Comparison of ENCODE assay signal across 11 cellular contexts in the genomic region with DNA sequence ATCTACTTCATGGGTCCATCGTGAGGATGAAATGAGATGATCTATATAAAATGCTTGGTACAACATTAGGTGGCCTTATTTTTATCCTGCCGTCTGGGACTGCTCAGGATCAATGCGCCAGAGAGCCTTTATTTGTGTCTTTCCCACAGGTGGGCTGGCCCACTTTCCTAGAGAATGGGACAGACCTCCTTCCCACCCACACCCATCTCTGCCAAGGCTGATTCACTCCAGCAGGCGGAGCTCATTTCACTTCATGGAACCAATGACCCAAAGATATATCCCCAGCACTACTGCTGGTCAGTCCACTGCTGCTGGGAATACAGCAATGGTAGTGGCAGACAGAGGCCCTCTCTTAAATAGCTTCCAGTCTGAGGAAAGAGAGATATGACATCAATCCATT. TPM values are rescaled to one million over a fixed set of nuclear protein-coding genes. Genes with fewer than 3 reads are reported as not detected.
DNase-seq lines count a peak whose midpoint lies in the region; ATAC-seq, FAIRE-seq and TF ChIP-seq lines count a peak whose summit lies in the region.
"Had no signal": no experiment of that assay in that cellular context is flagged by ENCODE, and none has a peak within 500 bp of the region (broad histone marks: within the 10 kb centered on the region; RNA-seq: fewer than 3 reads in every experiment).

No MANE protein-coding gene starts in this region.

- ATAC-seq in A549, result peak; percentile 12 to 22; a peak in 4 of 6 replicates
- ATAC-seq in heart right ventricle, result peak in 4 of 8 donors; percentile 25 to 43 (median 28)
- ATAC-seq in HG03565 (IDR thresholded peaks at IDR 0.05; ENCODE audit: unreplicated experiment), result no peak
- ATAC-seq: upper lobe of right lung had no signal

- intact Hi-C loops in heart right ventricle (cut with DNase I), result loop anchor here in 9 of 10 donors (5.0 kb wide), 7 partner anchors 87 to 177 kb away; no protein-coding TSS in a partner anchor

- H3K9me3 ChIP-seq in A549 (0 out of 3 replicates have a peak, but pooled peaks cover 3% of the 10 kb centered on the region), WERI-Rb-1 (ENCODE audit: severe bottlenecking) (peaks cover 5% of the 10 kb centered on the region), heart right ventricle (peaks cover 0 to 9% (median 0%) of the 10 kb centered on the region in 11 donors)
- H3K9me3 ChIP-seq: upper lobe of right lung had no signal

- POLR2A ChIA-PET in A549 (lab: Yijun Ruan, JAX), result interaction anchor here (1.1 kb wide), 2 partner anchors 9 to 11 kb away, joined by 3 to 5 read pairs; no protein-coding TSS in a partner anchor

- H3K4me2 ChIP-seq in A549, result no peak overlapping the region

- no peak for FAIRE-seq in A549 (lab: Jason Lieb, UNC)

- CTCF ChIA-PET in A549 (lab: Yijun Ruan, JAX), result interaction anchor here (0.6 to 5.4 kb wide), 7 partner anchors 10 to 183 kb away, joined by 3 to 32 read pairs (median 16); no protein-coding TSS in a partner anchor

- no peak for TF ChIP-seq EP300 in A549 (IDR thresholded peaks at IDR 0.05)

- H3K27me3 ChIP-seq in WERI-Rb-1 (ENCODE audit: insufficient read depth, low read depth, severe bottlenecking), result no peaks in the 10 kb centered on the region
- no peaks in the 10 kb centered on the region for H3K27me3 ChIP-seq in heart right ventricle
- H3K27me3 ChIP-seq: upper lobe of right lung had no signal

- TF ChIP-seq POLR2A in A549 (IDR thresholded peaks at IDR 0.05; ENCODE audit: low read length), result no peak

- 81% methylated on average over 4 of the region's 4 CpGs for WGBS in A549 (ENCODE audit: missing lambda C conversion rate)
- WGBS in heart right ventricle, 2 donors, result 85 to 88% methylated on average over 4 of the region's 4 CpGs

- DNase-seq in A549 (ENCODE audit: low read depth in 1 of 2, low spot score in 1 of 2) (no peak), GM10266 (ENCODE audit: extremely low spot score) (no peak), WERI-Rb-1 (peak; percentile 58), heart right ventricle (no peak), NOMO-1 (lab: John Stamatoyannopoulos, UW; ENCODE audit: unreplicated experiment in 2 of 2) (no peak), NCI-H2107 (lab: John Stamatoyannopoulos, UW) (no peak)
- no peak for DNase-seq in activated naive CD4-positive, alpha-beta T cell treated with Interleukin-2 at 50 U/mL for 16 hours
- DNase-seq: CD4-positive, alpha-beta memory T cell; NCI-H526; upper lobe of right lung had no signal

- no peak overlapping the region for H3K4me3 ChIP-seq in A549
- no peak overlapping the region for H3K4me3 ChIP-seq in WERI-Rb-1 (ENCODE audit: low read depth, low read length)
- no peak overlapping the region for H3K4me3 ChIP-seq in heart right ventricle
- H3K4me3 ChIP-seq: upper lobe of right lung had no signal

- peak; percentile 8 to 22; a peak in 3 of 5 replicates for TF ChIP-seq RAD21 in A549 (conservative IDR thresholded peaks at IDR 0.05 in 1 of 2, IDR thresholded peaks at IDR 0.05 in 1 of 2)

- H3K4me1 ChIP-seq in A549, result peaks cover 85% of the 10 kb centered on the region
- peaks cover 3 to 29% (median 13%) of the 10 kb centered on the region in 9 donors for H3K4me1 ChIP-seq in heart right ventricle

- TF ChIP-seq CTCF in A549 (IDR thresholded peaks at IDR 0.05) (no peak), GM10266 (IDR thresholded peaks at IDR 0.05; ENCODE audit: control insufficient read depth, insufficient read depth, low read depth, missing control alignments) (peak; percentile 12), WERI-Rb-1 (IDR thresholded peaks at IDR 0.05; ENCODE audit: low read depth, low read length) (peak; percentile 75), heart right ventricle (IDR thresholded peaks at IDR 0.05) (peak in 8 of 9 donors; percentile 19 to 52 (median 30))

- H3K36me3 ChIP-seq in WERI-Rb-1 (no peaks in the 10 kb centered on the region), heart right ventricle (peaks cover 0 to 56% (median 14%) of the 10 kb centered on the region in 9 donors)

- H3K27ac ChIP-seq in A549 (peak overlapping the region; percentile 65 to 86; a peak in 4 of 6 replicates), WERI-Rb-1 (no peak overlapping the region), heart right ventricle (peak overlapping the region in 2 of 10 donors; percentile 3 to 77)
- H3K27ac ChIP-seq: upper lobe of right lung had no signal

TF ChIP-seq in A549, 52 proteins besides CTCF, POLR2A, EP300 and RAD21:
- 0 out of 3 replicates have a peak, but pooled peaks have one; percentile 23 for TF ChIP-seq SMC3 (IDR thresholded peaks at IDR 0.05)
- TF ChIP-seq JUN (IDR thresholded peaks at IDR 0.05), result peak in 1 of 2 experiments; percentile 37; a peak in 1 of 5 replicates
- TF ChIP-seq, protein P1, sequence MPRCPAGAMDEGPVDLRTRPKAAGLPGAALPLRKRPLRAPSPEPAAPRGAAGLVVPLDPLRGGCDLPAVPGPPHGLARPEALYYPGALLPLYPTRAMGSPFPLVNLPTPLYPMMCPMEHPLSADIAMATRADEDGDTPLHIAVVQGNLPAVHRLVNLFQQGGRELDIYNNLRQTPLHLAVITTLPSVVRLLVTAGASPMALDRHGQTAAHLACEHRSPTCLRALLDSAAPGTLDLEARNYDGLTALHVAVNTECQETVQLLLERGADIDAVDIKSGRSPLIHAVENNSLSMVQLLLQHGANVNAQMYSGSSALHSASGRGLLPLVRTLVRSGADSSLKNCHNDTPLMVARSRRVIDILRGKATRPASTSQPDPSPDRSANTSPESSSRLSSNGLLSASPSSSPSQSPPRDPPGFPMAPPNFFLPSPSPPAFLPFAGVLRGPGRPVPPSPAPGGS (IDR thresholded peaks at IDR 0.05), result no peak
TF ChIP-seq in A549: peak in this region for 2.

RNA-seq across cellular contexts. Expression of gene TGFBI, which starts 35.7 kb away (rescaled TPM):
- polyA plus RNA-seq in A549 (2011; rRNA removed), result 1,135 and 1,466 TPM in 2 replicates
- polyA plus RNA-seq in A549 (2012; cell fraction: cytosol; rRNA removed), result 661 and 843 TPM in 2 replicates
- polyA plus RNA-seq in A549 (2012; cell fraction: nucleus; rRNA removed), result 1,811 and 1,913 TPM in 2 replicates
- polyA plus RNA-seq in A549 (2017; fragmentation: RNase III; extraction: RNeasy Plus Mini Kit Qiagen cat#74134 plus additional on column Dnase treatment), result 1,411 to 1,859 TPM (median 1,765 TPM) in 3 replicates
- polyA minus RNA-seq in A549 (2011; rRNA and poly(A)+ RNA removed), result 1,411 and 1,484 TPM in 2 replicates
- 100 to 1,000 TPM in 1 of 10 donors, 10 to 100 TPM in 9; 29.6 to 137 (median 46.2) TPM for total RNA-seq in heart right ventricle
- polyA plus RNA-seq in heart right ventricle, result 10 to 100 TPM; 65.5 to 69.9 TPM

Comparison
In these comparisons a context has a peak if more than half of its experiments do, and no peak if none do; other contexts are left out.
1. RNA of gene TGFBI, which starts 35.7 kb away (polyA plus RNA-seq): 661 to 1,913 TPM in A549; 65.5 to 69.9 TPM in heart right ventricle; every median in the first group is over 4 times any median in the second.